ENCODE assay signal across 8 cellular contexts in the genomic region with DNA sequence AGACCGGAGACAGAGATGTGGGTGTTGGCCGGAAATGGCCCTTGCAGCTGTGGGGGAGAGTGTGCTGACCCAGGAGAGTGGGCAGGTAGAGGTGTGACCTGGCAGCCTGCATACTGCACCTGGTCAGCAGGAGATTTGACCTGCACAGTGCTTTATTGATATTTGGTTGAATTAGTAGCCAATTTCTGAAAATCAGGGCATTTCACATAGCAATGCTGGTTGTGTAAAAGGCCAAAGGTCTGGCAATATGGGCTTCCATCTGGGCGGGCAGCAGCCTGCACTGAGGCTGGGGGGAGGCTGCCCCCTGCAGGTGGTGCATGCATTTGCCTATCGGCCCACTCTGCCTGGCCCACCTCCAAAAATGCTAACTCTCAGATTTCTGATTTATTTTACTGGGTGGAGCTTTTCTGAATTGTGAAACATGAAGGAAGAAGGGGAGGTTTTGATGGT. TPM values are rescaled to one million over a fixed set of nuclear protein-coding genes. Genes with fewer than 3 reads are reported as not detected.
DNase-seq lines count a peak whose midpoint lies in the region; ATAC-seq and TF ChIP-seq lines count a peak whose summit lies in the region.

No MANE protein-coding gene starts in this region.

- peak; percentile 90 for TF ChIP-seq CTCF in HFFc6 (IDR thresholded peaks at IDR 0.05)
- TF ChIP-seq CTCF in WERI-Rb-1 (IDR thresholded peaks at IDR 0.05; ENCODE audit: low read depth, low read length) = peak; percentile 85
- TF ChIP-seq CTCF in cardiac muscle cell (IDR thresholded peaks at IDR 0.05; ENCODE audit: low read depth, low read length) = peak; percentile 67

- H3K4me1 ChIP-seq in cardiac muscle cell (ENCODE audit: low read depth) = peaks cover 4% of the 10 kb centered on the region

- no peak overlapping the region for H3K27ac Mint-ChIP-seq in HFFc6

- peaks cover 32% of the 10 kb centered on the region for H3K9me3 Mint-ChIP-seq in HFFc6

- peaks cover 14% of the 10 kb centered on the region for H3K9me3 ChIP-seq in WERI-Rb-1 (ENCODE audit: severe bottlenecking)
- H3K9me3 ChIP-seq in cardiac muscle cell (ENCODE audit: low read depth) = no peaks in the 10 kb centered on the region

- H3K36me3 Mint-ChIP-seq in HFFc6 (ENCODE audit: low read depth) = peaks cover 33% of the 10 kb centered on the region

- H3K27me3 ChIP-seq in WERI-Rb-1 (ENCODE audit: insufficient read depth, low read depth, severe bottlenecking) (no peaks in the 10 kb centered on the region), cardiac muscle cell (no peaks in the 10 kb centered on the region)

- ATAC-seq in GM18858 (IDR thresholded peaks at IDR 0.05; ENCODE audit: unreplicated experiment) (no peak), GM18517 (IDR thresholded peaks at IDR 0.05; ENCODE audit: unreplicated experiment) (no peak)

- H3K4me1 Mint-ChIP-seq in HFFc6 (ENCODE audit: low read depth) = peaks cover 9% of the 10 kb centered on the region; the same call in 1 of the 2 replicates

- no peak overlapping the region for H3K4me3 Mint-ChIP-seq in HFFc6

- H3K27ac ChIP-seq in WERI-Rb-1 (no peak overlapping the region), cardiac muscle cell (no peak overlapping the region)

- peaks cover 5% of the 10 kb centered on the region for H3K27me3 Mint-ChIP-seq in HFFc6 (ENCODE audit: insufficient read depth)

- DNase-seq in D341Med (ENCODE audit: low spot score) (peak; percentile 71), HFFc6 (no peak), WERI-Rb-1 (peak; percentile 42), cardiac muscle cell (ENCODE audit: low read depth in 1 of 2, low spot score in 1 of 2) (peak; percentile 63 to 69), cerebellar cortex (ENCODE audit: low spot score) (no peak)
- peak; percentile 63 for DNase-seq in stimulated activated CD8-positive, alpha-beta memory T cell treated with anti-CD3 and anti-CD28 coated beads, Interleukin-4, amount 100 ng/mL, for 48 hours

- no peaks in the 10 kb centered on the region for H3K36me3 ChIP-seq in WERI-Rb-1
- no peaks in the 10 kb centered on the region for H3K36me3 ChIP-seq in cardiac muscle cell

- H3K4me3 ChIP-seq in WERI-Rb-1 (ENCODE audit: low read depth, low read length) = no peak overlapping the region
- H3K4me3 ChIP-seq in cardiac muscle cell = no peak overlapping the region

RNA-seq across cellular contexts. Expression of gene MGLL, which starts 9.4 kb away (rescaled TPM):
- 100 to 1,000 TPM; 128 to 144 (median 129) TPM for total RNA-seq in HFFc6 (2021; fragmentation: NEBNext Ultra II Directional; extraction: Animal tissue kit (Norgen Biotek cat#: 25700))
- 1.0 and 1.1 TPM in 2 replicates for total RNA-seq in cardiac muscle cell
- 1.0 and 4.5 TPM in 2 replicates for polyA plus RNA-seq in cardiac muscle cell

Comparison
In these comparisons a context has a peak if more than half of its experiments do, and no peak if none do; other contexts are left out.
1. DNase-seq: peak in D341Med (single experiment), WERI-Rb-1 (single experiment), cardiac muscle cell (2 of 2) and stimulated activated CD8-positive, alpha-beta memory T cell treated with anti-CD3 and anti-CD28 coated beads, Interleukin-4, amount 100 ng/mL, for 48 hours (single experiment); none in HFFc6 (single experiment) and cerebellar cortex (single experiment).
2. RNA of gene MGLL, which starts 9.4 kb away (total RNA-seq): 128 to 144 TPM in HFFc6; 1.0 to 1.1 TPM in cardiac muscle cell; every median in the first group is over 10 times any median in the second.
3. Peak in every context shown above with its lines, with median percentiles within 50 percentile points of each other: CTCF ChIP-seq.